Comparison of ENCODE assay signal across 1 cellular context in genomic region chr20:34713194-34713943, GRCh38.
A peak's percentile ranks its signal among the peaks of the same experiment; 100 is the strongest.
TF ChIP-seq lines count a peak whose summit lies in the region.

No MANE protein-coding gene starts in this region.

TF ChIP-seq in K562, 482 proteins besides CTCF, POLR2A, EP300 and RAD21 (continued from another document):
- peak in 1 of 2 experiments; percentile 88; a peak in 2 of 4 replicates for TF ChIP-seq ZMIZ1 (IDR thresholded peaks at IDR 0.05; ENCODE audit: low read depth in 2 of 2, low read length in 2 of 2)
- peak; percentile 72 for TF ChIP-seq USF2 (CRISPR knock-in tag; IDR thresholded peaks at IDR 0.05)
- no peak for TF ChIP-seq ZFPM2 (CRISPR knock-in tag; IDR thresholded peaks at IDR 0.05)
- TF ChIP-seq TAL1 (IDR thresholded peaks at IDR 0.05): peak; percentile 93
- peak; percentile 87 for TF ChIP-seq TFAP4 (CRISPR knock-in tag; IDR thresholded peaks at IDR 0.05; ENCODE audit: borderline replicate concordance)
- TF ChIP-seq BRF2 (IDR thresholded peaks at IDR 0.05; ENCODE audit: borderline replicate concordance, insufficient read depth, insufficient read length): no peak
- no peak; the same call in 1 of the 2 replicates for TF ChIP-seq POLR2AphosphoS2 (IDR thresholded peaks at IDR 0.05; ENCODE audit: low read length)
- no peak for TF ChIP-seq DLX4 (CRISPR knock-in tag; IDR thresholded peaks at IDR 0.05)
- no peak for TF ChIP-seq SIN3A (IDR thresholded peaks at IDR 0.05; ENCODE audit: borderline replicate concordance in 2 of 2, control insufficient read depth in 1 of 2, low read depth in 2 of 2, low read length in 2 of 2)
- TF ChIP-seq TSHZ1 (CRISPR knock-in tag; IDR thresholded peaks at IDR 0.05): no peak
- no peak; the same call in none of the 2 replicates for TF ChIP-seq ZNF592 (IDR thresholded peaks at IDR 0.05)
- TF ChIP-seq RBM22 (IDR thresholded peaks at IDR 0.05; ENCODE audit: low read depth, low read length, poor library complexity, severe bottlenecking): no peak
- TF ChIP-seq MED1 (CRISPR knock-in tag; IDR thresholded peaks at IDR 0.05; ENCODE audit: borderline replicate concordance): no peak
- TF ChIP-seq TAF9B (IDR thresholded peaks at IDR 0.05; ENCODE audit: partially characterized antibody): peak; percentile 82
- TF ChIP-seq KLF16 (IDR thresholded peaks at IDR 0.05): peak; percentile 83
- no peak for TF ChIP-seq CREBBP (IDR thresholded peaks at IDR 0.05; ENCODE audit: low read depth, low read length)
